ENCODE assay signal across 14 cellular contexts in the genomic region with DNA sequence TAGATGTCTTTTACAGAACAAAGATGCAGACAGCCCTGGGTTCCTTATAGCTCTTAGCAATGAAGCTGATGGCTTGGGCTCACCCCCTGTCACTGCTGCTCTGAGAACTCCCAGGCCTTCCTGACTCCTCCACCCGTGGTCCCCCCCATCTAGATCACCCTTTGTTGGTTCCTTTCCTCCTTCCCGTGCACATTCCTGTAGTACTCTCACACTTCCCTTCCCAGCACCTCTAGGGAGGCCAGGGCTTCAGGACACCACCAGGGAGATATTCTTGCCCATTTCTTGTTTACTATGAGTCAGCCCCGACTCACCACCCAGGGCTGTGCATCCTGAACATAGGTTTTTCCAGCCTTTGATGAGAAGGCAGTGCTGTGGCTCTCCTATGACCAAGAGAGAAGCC. TPM values are rescaled to one million over a fixed set of nuclear protein-coding genes. Genes with fewer than 3 reads are reported as not detected.
A peak's percentile ranks its signal among the peaks of the same experiment; 100 is the strongest.
DNase-seq lines count a peak whose midpoint lies in the region; TF ChIP-seq lines count a peak whose summit lies in the region.
"Had no signal": no experiment of that assay in that cellular context is flagged by ENCODE, and none has a peak within 500 bp of the region (broad histone marks: within the 10 kb centered on the region; RNA-seq: fewer than 3 reads in every experiment).

No MANE protein-coding gene starts in this region.

- no peak overlapping the region for H3K23ac ChIP-seq in H9 (ENCODE audit: insufficient read length, low read depth, low read length)

- H3K36me3 Mint-ChIP-seq in H9 (ENCODE audit: insufficient read depth in 1 of 3, low read depth in 3 of 3), result no peaks in the 10 kb centered on the region
- H3K36me3 Mint-ChIP-seq: CD4-positive, CD25-positive, alpha-beta regulatory T cell; naive B cell had no signal

- H4K91ac ChIP-seq in H9 (ENCODE audit: insufficient read length, low read depth, low read length), result no peak overlapping the region

- H4K20me1 ChIP-seq in H9 (ENCODE audit: control insufficient read depth, insufficient read depth, insufficient read length), result no peaks in the 10 kb centered on the region

- no peak overlapping the region for H2BK12ac ChIP-seq in H9 (ENCODE audit: insufficient read length, low read depth, low read length)

- no peak overlapping the region for H3K4me3 Mint-ChIP-seq in H9
- H3K4me3 Mint-ChIP-seq: CD4-positive, CD25-positive, alpha-beta regulatory T cell; naive B cell; stimulated activated naive CD8-positive, alpha-beta T cell treated with anti-CD3 and anti-CD28 coated beads, Interleukin-15, Interleukin-2, amounts not matched to agents 100 ng/mL and 50 ng/mL, for 24 hours; T-helper 1 cell treated with Interleukin-12 subunit alpha and Interleukin-12 subunit beta and Interleukin-4 antibody, amounts not matched to agents 30 μg/mL and 1 μg/mL, for 36 hours had no signal

- no peaks in the 10 kb centered on the region for H3K23me2 ChIP-seq in H9 (ENCODE audit: insufficient read length, low read depth, low read length, poor library complexity, severe bottlenecking)

- BruUV-seq in A673 (replicated peaks; lab: Mats Ljungman, UMichigan), result no TSS peak

- POLR2A ChIA-PET in A673 (lab: Charles Lee; ENCODE audit: low non-redundant PET), result no interaction called here

- H3K9me3 Mint-ChIP-seq in H9, result no peaks in the 10 kb centered on the region; a peak in 1 of 5 replicates
- H3K9me3 Mint-ChIP-seq: CD4-positive, CD25-positive, alpha-beta regulatory T cell; stimulated activated naive CD8-positive, alpha-beta T cell treated with anti-CD3 and anti-CD28 coated beads, Interleukin-15, Interleukin-2, amounts not matched to agents 100 ng/mL and 50 ng/mL, for 24 hours; T-helper 1 cell treated with Interleukin-12 subunit alpha and Interleukin-12 subunit beta and Interleukin-4 antibody, amounts not matched to agents 30 μg/mL and 1 μg/mL, for 36 hours had no signal

- H3K14ac ChIP-seq in H9 (ENCODE audit: insufficient read depth, low read length), result no peak overlapping the region

- no peaks in the 10 kb centered on the region for H3K27me3 Mint-ChIP-seq in H9 (ENCODE audit: low read depth)

- H4K8ac ChIP-seq in H9 (replicated peaks; ENCODE audit: insufficient read length, low read depth, low read length), result no peak overlapping the region

- H2BK20ac ChIP-seq in H9 (ENCODE audit: low read depth, low read length, poor library complexity, severe bottlenecking), result no peak overlapping the region

- H3K56ac ChIP-seq in H9 (ENCODE audit: insufficient read length, low read depth, low read length), result no peak overlapping the region

- H3K27ac ChIP-seq in A673 (ENCODE audit: low read depth, low read length, poor library complexity, severe bottlenecking) (peak overlapping the region; percentile 61), H9 (ENCODE audit: insufficient read length, low read depth, low read length) (no peak overlapping the region)
- H3K27ac ChIP-seq: heart right ventricle had no signal

- no peak overlapping the region for H4K5ac ChIP-seq in H9 (ENCODE audit: insufficient read length, low read depth, low read length)

- no peak overlapping the region for H3K18ac ChIP-seq in H9 (ENCODE audit: insufficient read length, low read depth, low read length)

- 0 out of 2 replicates have a peak overlapping the region, but pooled peaks have one; percentile 29 for H2BK15ac ChIP-seq in H9 (ENCODE audit: low read depth, low read length)

- H3K36me3 ChIP-seq in A673 (ENCODE audit: insufficient read depth, low read length, poor library complexity, severe bottlenecking), result no peaks in the 10 kb centered on the region
- H3K36me3 ChIP-seq: heart right ventricle had no signal

- H3K9ac ChIP-seq in H9 (ENCODE audit: extremely low read depth, insufficient read length, low read length), result no peak overlapping the region

- CTCF ChIA-PET in A673 (lab: Charles Lee), result interaction anchor here (0.7 kb wide), 1 partner anchor 1920 kb away, joined by 4 read pairs; no protein-coding TSS in a partner anchor

- DNase-seq in A673 (ENCODE audit: low spot score), result peak; percentile 59
- DNase-seq in H9, result no peak
- DNase-seq in SW480 (ENCODE audit: low spot score), result peak; percentile 46
- peak; percentile 85 to 93 for DNase-seq in foreskin fibroblast
- DNase-seq in activated CD8-positive, alpha-beta memory T cell treated with anti-CD3 and anti-CD28 coated beads, Interleukin-2, amount 50 U/mL, for 4 hours, result no peak
- DNase-seq in mucosa of gallbladder (ENCODE audit: low spot score), result no peak
- no peak for DNase-seq in SHP77 (lab: John Stamatoyannopoulos, UW)
- no peak for DNase-seq in RPMI8226
- DNase-seq: CD4-positive, CD25-positive, alpha-beta regulatory T cell; heart right ventricle; naive B cell had no signal

- peak overlapping the region in 1 of 3 experiments; percentile 12; a peak in 2 of 7 replicates for H3K27ac Mint-ChIP-seq in H9
- H3K27ac Mint-ChIP-seq: CD4-positive, CD25-positive, alpha-beta regulatory T cell; naive B cell; stimulated activated naive CD8-positive, alpha-beta T cell treated with anti-CD3 and anti-CD28 coated beads, Interleukin-15, Interleukin-2, amounts not matched to agents 100 ng/mL and 50 ng/mL, for 24 hours; T-helper 1 cell treated with Interleukin-12 subunit alpha and Interleukin-12 subunit beta and Interleukin-4 antibody, amounts not matched to agents 30 μg/mL and 1 μg/mL, for 36 hours had no signal

- no CpG with 5 or more reads among the region's 3 CpGs for WGBS in H9 (ENCODE audit: extremely low coverage, insufficient read length, low lambda C conversion rate)

- H2BK5ac ChIP-seq in H9 (ENCODE audit: insufficient read length, low read length), result no peak overlapping the region

- intact Hi-C loops in A673 (cut with micrococcal nuclease; ENCODE audit: unreplicated experiment), result loop anchor here (5.0 to 10.0 kb wide), 4 partner anchors 112 to 780 kb away; a partner anchor contains a TSS

- no peak overlapping the region for H3T11ph ChIP-seq in H9 (ENCODE audit: low read length)

- H3K4me3 ChIP-seq in A673 (ENCODE audit: low read depth, low read length, poor library complexity, severe bottlenecking) (no peak overlapping the region), foreskin fibroblast (ENCODE audit: low read depth in 1 of 2, low read length in 2 of 2) (no peak overlapping the region)
- H3K4me3 ChIP-seq: GM12878, heart right ventricle had no signal

- H3K79me2 ChIP-seq in H9 (ENCODE audit: insufficient read depth, low read length), result no peaks in the 10 kb centered on the region

- H3K27me3 ChIP-seq in A673 (replicated peaks; ENCODE audit: insufficient read depth, low read depth, low read length, poor library complexity) (no peaks in the 10 kb centered on the region), H9 (ENCODE audit: insufficient read depth, low read length) (no peaks in the 10 kb centered on the region)

- H3K4me2 ChIP-seq in H9 (ENCODE audit: insufficient read depth, insufficient read length, low read length), result no peak overlapping the region

- H3K4me1 ChIP-seq in A673 (ENCODE audit: insufficient read depth, low read length, poor library complexity, severe bottlenecking) (peaks cover 16% of the 10 kb centered on the region), H9 (ENCODE audit: insufficient read depth, low read length) (no peaks in the 10 kb centered on the region)

- no peaks in the 10 kb centered on the region for H3K79me1 ChIP-seq in H9 (ENCODE audit: insufficient read depth, low read depth, low read length, poor library complexity, severe bottlenecking)

- TF ChIP-seq CTCF in A673 (conservative IDR thresholded peaks at IDR 0.05; ENCODE audit: low read depth, low read length) (no peak), H9 (conservative IDR thresholded peaks at IDR 0.05) (no peak), foreskin fibroblast (IDR thresholded peaks at IDR 0.05; ENCODE audit: low read depth, low read length) (no peak)

- no peak overlapping the region for H2BK120ac ChIP-seq in H9 (ENCODE audit: low read depth, low read length, poor library complexity, severe bottlenecking)

- H3K9me3 ChIP-seq in A673 (ENCODE audit: low read depth, low read length, poor library complexity, severe bottlenecking) (no peaks in the 10 kb centered on the region), H9 (ENCODE audit: control insufficient read depth, low read depth, low read length) (no peaks in the 10 kb centered on the region)
- H3K9me3 ChIP-seq: heart right ventricle had no signal

- no peak overlapping the region for H3K4ac ChIP-seq in H9 (ENCODE audit: low read depth, low read length)

- H3K4me1 Mint-ChIP-seq in H9, result peaks cover 0 to 4% of the 10 kb centered on the region in 2 experiments; a peak in 2 of 4 replicates
- H3K4me1 Mint-ChIP-seq: naive B cell had no signal

- H2AK5ac ChIP-seq in H9 (ENCODE audit: insufficient read length, low read length), result no peak overlapping the region

- H2AFZ ChIP-seq in H9 (ENCODE audit: low read length), result no peak overlapping the region

RNA-seq across cellular contexts. Expression of a gene that starts 14.4 kb away (rescaled TPM):
- total RNA-seq in A673 (2021), result 24.7 and 28.0 TPM in 2 replicates
- 8.1 and 8.4 TPM in 2 replicates for total RNA-seq in H9 (2021)
- 20.7 TPM for total RNA-seq in mucosa of gallbladder
- total RNA-seq: CD4-positive, CD25-positive, alpha-beta regulatory T cell had no signal

RNA-seq across cellular contexts. Expression of a gene that starts 31.4 kb away (rescaled TPM):
- total RNA-seq in A673 (2021) (3.4 and 3.7 TPM in 2 replicates), H9 (2021) (1.3 and 1.4 TPM in 2 replicates), mucosa of gallbladder (8.4 TPM)
- total RNA-seq: CD4-positive, CD25-positive, alpha-beta regulatory T cell; GM12878 had no signal

Comparison
In these comparisons a context has a peak if more than half of its experiments do, and no peak if none do; other contexts are left out.
1. DNase-seq: peak in A673 (single experiment), SW480 (single experiment) and foreskin fibroblast (2 of 2); none in H9 (single experiment), activated CD8-positive, alpha-beta memory T cell treated with anti-CD3 and anti-CD28 coated beads, Interleukin-2, amount 50 U/mL, for 4 hours (single experiment), mucosa of gallbladder (single experiment), SHP77 (0 of 2) and RPMI8226 (single experiment).